In genomic region chr4:47110670-47111069, GRCh38 we compare ENCODE assay signal across 1 cellular context.
TF ChIP-seq lines count a peak whose summit lies in the region.

No MANE protein-coding gene starts in this region.

TF ChIP-seq in GM12878, 131 proteins besides CTCF, POLR2A, EP300 and RAD21 (continued from another document):
- peak; percentile 63; the same call in 1 of the 2 replicates for TF ChIP-seq RELB (IDR thresholded peaks at IDR 0.05; ENCODE audit: low read depth)
